Comparison of ENCODE assay signal across 8 cellular contexts in the genomic region with DNA sequence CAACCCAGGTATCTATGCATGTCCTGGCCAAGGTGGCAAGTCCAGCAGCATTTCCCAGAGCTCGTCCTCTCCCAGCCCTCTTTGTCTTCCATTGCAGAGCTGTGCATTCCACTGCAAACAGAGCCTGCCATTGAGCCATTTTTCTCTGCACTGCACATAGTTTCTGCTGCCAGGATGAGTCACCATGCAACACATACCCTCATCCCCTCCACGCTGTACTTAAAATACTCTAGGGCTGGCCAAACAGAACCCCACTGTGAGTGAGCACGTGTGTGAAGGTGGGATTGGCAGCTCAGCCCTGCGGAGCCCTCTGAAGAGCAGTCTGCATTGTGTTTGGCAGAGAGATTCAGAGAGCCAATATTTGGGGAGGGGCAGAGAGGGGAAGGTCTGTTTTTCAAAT. TPM values are rescaled to one million over a fixed set of nuclear protein-coding genes. Genes with fewer than 3 reads are reported as not detected.
A peak's percentile ranks its signal among the peaks of the same experiment; 100 is the strongest.
DNase-seq lines count a peak whose midpoint lies in the region; ATAC-seq and TF ChIP-seq lines count a peak whose summit lies in the region.

No MANE protein-coding gene starts in this region.

- TF ChIP-seq CTCF in HCT116 (IDR thresholded peaks at IDR 0.05 in 2 of 3, conservative IDR thresholded peaks at IDR 0.05 in 1 of 3; ENCODE audit: borderline replicate concordance in 1 of 3, insufficient read depth in 1 of 3, low read depth in 2 of 3, low read length in 2 of 3) (no peak), nephron progenitor cell (IDR thresholded peaks at IDR 0.05) (no peak)

- H3K4me2 ChIP-seq in HCT116 (ENCODE audit: low read length), result peak overlapping the region; percentile 43

- peaks cover 11% of the 10 kb centered on the region for H3K79me2 ChIP-seq in HCT116 (ENCODE audit: insufficient read depth, low read length)

- no peak overlapping the region for H3K27ac Mint-ChIP-seq in nephron progenitor cell
- no peak overlapping the region for H3K27ac Mint-ChIP-seq in activated CD8-positive, alpha-beta memory T cell treated with anti-CD3 and anti-CD28 coated beads, Interleukin-2, amount 10 ng/mL, durations not matched to agents 7 days and 5 days
- no peak overlapping the region for H3K27ac Mint-ChIP-seq in natural killer cell treated with Interleukin-12 subunit alpha and Interleukin-12 subunit beta and Interleukin-15 and Interleukin-18, amount 100 ng/mL, for 72 hours

- no peak for TF ChIP-seq RAD21 in HCT116 (IDR thresholded peaks at IDR 0.05; ENCODE audit: low read depth)

- H3K4me3 Mint-ChIP-seq in nephron progenitor cell, result no peak overlapping the region
- H3K4me3 Mint-ChIP-seq in activated CD8-positive, alpha-beta memory T cell treated with anti-CD3 and anti-CD28 coated beads, Interleukin-2, amount 10 ng/mL, durations not matched to agents 7 days and 5 days, result no peak overlapping the region
- no peak overlapping the region for H3K4me3 Mint-ChIP-seq in natural killer cell treated with Interleukin-12 subunit alpha and Interleukin-12 subunit beta and Interleukin-15 and Interleukin-18, amount 100 ng/mL, for 72 hours

- H3K36me3 ChIP-seq in HCT116 (ENCODE audit: control insufficient read depth in 1 of 2, insufficient read depth in 2 of 2, low read length in 2 of 2), result no peaks in the 10 kb centered on the region
- no peaks in the 10 kb centered on the region for H3K36me3 ChIP-seq in rectal smooth muscle tissue (ENCODE audit: control insufficient read depth, insufficient read depth, low read length)

- H3K36me3 Mint-ChIP-seq in nephron progenitor cell (ENCODE audit: low read depth), result no peaks in the 10 kb centered on the region
- no peaks in the 10 kb centered on the region for H3K36me3 Mint-ChIP-seq in activated CD8-positive, alpha-beta memory T cell treated with anti-CD3 and anti-CD28 coated beads, Interleukin-2, amount 10 ng/mL, durations not matched to agents 7 days and 5 days
- peaks cover 5% of the 10 kb centered on the region for H3K36me3 Mint-ChIP-seq in natural killer cell treated with Interleukin-12 subunit alpha and Interleukin-12 subunit beta and Interleukin-15 and Interleukin-18, amount 100 ng/mL, for 72 hours

- no peaks in the 10 kb centered on the region for H3K27me3 Mint-ChIP-seq in nephron progenitor cell (ENCODE audit: low read depth, poor library complexity)
- peaks cover 14% of the 10 kb centered on the region for H3K27me3 Mint-ChIP-seq in activated CD8-positive, alpha-beta memory T cell treated with anti-CD3 and anti-CD28 coated beads, Interleukin-2, amount 10 ng/mL, durations not matched to agents 7 days and 5 days
- peaks cover 12 to 16% of the 10 kb centered on the region in 2 donors for H3K27me3 Mint-ChIP-seq in natural killer cell treated with Interleukin-12 subunit alpha and Interleukin-12 subunit beta and Interleukin-15 and Interleukin-18, amount 100 ng/mL, for 72 hours

- H3K9ac ChIP-seq in HCT116 (ENCODE audit: low read length) (no peak overlapping the region; the same call in 1 of the 2 replicates), rectal smooth muscle tissue (ENCODE audit: low read length) (no peak overlapping the region)

- H3K9me3 Mint-ChIP-seq in nephron progenitor cell, result no peaks in the 10 kb centered on the region
- H3K9me3 Mint-ChIP-seq in activated CD8-positive, alpha-beta memory T cell treated with anti-CD3 and anti-CD28 coated beads, Interleukin-2, amount 10 ng/mL, durations not matched to agents 7 days and 5 days (ENCODE audit: low read depth), result no peaks in the 10 kb centered on the region
- no peaks in the 10 kb centered on the region for H3K9me3 Mint-ChIP-seq in natural killer cell treated with Interleukin-12 subunit alpha and Interleukin-12 subunit beta and Interleukin-15 and Interleukin-18, amount 100 ng/mL, for 72 hours

- no peaks in the 10 kb centered on the region for H4K20me1 ChIP-seq in HCT116 (ENCODE audit: insufficient read depth)

- H3K9me3 ChIP-seq in HCT116 (ENCODE audit: control insufficient read depth in 1 of 2, insufficient read depth in 1 of 2, low read depth in 1 of 2, low read length in 2 of 2), result no peaks in the 10 kb centered on the region

- H3K27me3 ChIP-seq in HCT116 (ENCODE audit: insufficient read depth, low read length) (no peaks in the 10 kb centered on the region), rectal smooth muscle tissue (ENCODE audit: control insufficient read depth, insufficient read depth, low read length) (no peaks in the 10 kb centered on the region)

- RAD21 ChIA-PET in HCT116 (lab: Charles Lee; ENCODE audit: low non-redundant PET in 1 of 2, low total read pairs in 2 of 2, uncharacterized antibody in 2 of 2, unreplicated experiment in 2 of 2), result no interaction called here

- DNase-seq in HCT116 (ENCODE audit: low read depth, low spot score), result no peak
- DNase-seq in RKO (ENCODE audit: low spot score), result peak; percentile 48
- DNase-seq in fibroblast of the conjunctiva (ENCODE audit: low read depth), result peak; percentile 47
- DNase-seq in nephron progenitor cell, result no peak
- no peak for DNase-seq in activated CD8-positive, alpha-beta memory T cell treated with anti-CD3 and anti-CD28 coated beads, Interleukin-2, amount 10 ng/mL, durations not matched to agents 7 days and 5 days
- no peak for DNase-seq in natural killer cell treated with Interleukin-12 subunit alpha and Interleukin-12 subunit beta and Interleukin-15 and Interleukin-18, amount 100 ng/mL, for 72 hours (ENCODE audit: low spot score)

- BruUV-seq in HCT116 (replicated peaks; lab: Mats Ljungman, UMichigan), result no TSS peak

- no peak overlapping the region for H2AFZ ChIP-seq in HCT116 (ENCODE audit: low read depth, low read length, poor library complexity, severe bottlenecking)

- POLR2A ChIA-PET in HCT116 (lab: Charles Lee), result no interaction called here

- H3K4me3 ChIP-seq in HCT116 (replicated peaks in 1 of 2; ENCODE audit: low read depth in 1 of 2, low read length in 2 of 2) (no peak overlapping the region), rectal smooth muscle tissue (ENCODE audit: low read length) (peak overlapping the region; percentile 51)

- H3K4me1 ChIP-seq in HCT116 (ENCODE audit: control insufficient read depth in 1 of 2, insufficient read depth in 2 of 2, low read length in 2 of 2) (peaks cover 25 to 34% of the 10 kb centered on the region in 2 experiments), rectal smooth muscle tissue (ENCODE audit: control insufficient read depth, insufficient read depth, low read length) (peaks cover 16% of the 10 kb centered on the region)

- H3K4me1 Mint-ChIP-seq in nephron progenitor cell, result peaks cover 16% of the 10 kb centered on the region
- H3K4me1 Mint-ChIP-seq in activated CD8-positive, alpha-beta memory T cell treated with anti-CD3 and anti-CD28 coated beads, Interleukin-2, amount 10 ng/mL, durations not matched to agents 7 days and 5 days, result peaks cover 5% of the 10 kb centered on the region
- peaks cover 10 to 13% of the 10 kb centered on the region in 2 donors for H3K4me1 Mint-ChIP-seq in natural killer cell treated with Interleukin-12 subunit alpha and Interleukin-12 subunit beta and Interleukin-15 and Interleukin-18, amount 100 ng/mL, for 72 hours (ENCODE audit: low read depth in 2 of 2)

- no peaks in the 10 kb centered on the region for H3K9me2 ChIP-seq in HCT116 (ENCODE audit: insufficient read depth)

- ATAC-seq in HCT116 (no peak), HG03135 (IDR thresholded peaks at IDR 0.05; ENCODE audit: unreplicated experiment) (no peak)
- ATAC-seq in activated CD8-positive, alpha-beta memory T cell treated with anti-CD3 and anti-CD28 coated beads, Interleukin-2, amount 10 ng/mL, durations not matched to agents 7 days and 5 days, result no peak
- ATAC-seq in natural killer cell treated with Interleukin-12 subunit alpha and Interleukin-12 subunit beta and Interleukin-15 and Interleukin-18, amount 100 ng/mL, for 72 hours, result no peak

- intact Hi-C loops in HCT116 (cut with micrococcal nuclease), result no loop called here

- no peak for TF ChIP-seq POLR2A in HCT116 (IDR thresholded peaks at IDR 0.05; ENCODE audit: borderline replicate concordance, extremely low read depth, insufficient read depth, insufficient read length)

- no peak overlapping the region for H3K27ac ChIP-seq in HCT116 (ENCODE audit: low read depth, low read length)
- H3K27ac ChIP-seq in rectal smooth muscle tissue (ENCODE audit: low read depth, low read length), result peak overlapping the region; percentile 30

- CTCF ChIA-PET in HCT116 (lab: Charles Lee), result no interaction called here
- CTCF ChIA-PET in activated CD8-positive, alpha-beta memory T cell treated with anti-CD3 and anti-CD28 coated beads, Interleukin-2, amount 10 ng/mL, durations not matched to agents 7 days and 5 days (lab: Charles Lee), result interaction anchor here (1.0 kb wide), 1 partner anchor 246 kb away, joined by 3 read pairs; no protein-coding TSS in a partner anchor

TF ChIP-seq in HCT116, 20 proteins besides CTCF, POLR2A, EP300 and RAD21:
- TF ChIP-seq, protein P1, sequence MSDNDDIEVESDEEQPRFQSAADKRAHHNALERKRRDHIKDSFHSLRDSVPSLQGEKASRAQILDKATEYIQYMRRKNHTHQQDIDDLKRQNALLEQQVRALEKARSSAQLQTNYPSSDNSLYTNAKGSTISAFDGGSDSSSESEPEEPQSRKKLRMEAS (IDR thresholded peaks at IDR 0.05), result peak; percentile 17; the same call in 1 of the 2 replicates
- TF ChIP-seq FOSL1 (IDR thresholded peaks at IDR 0.05; ENCODE audit: low read depth), result peak; percentile 44; the same call in 1 of the 2 replicates
- no peak for TF ChIP-seq YY1 (IDR thresholded peaks at IDR 0.05; ENCODE audit: extremely low read depth, insufficient replicate concordance, low read depth, low read length)

RNA-seq across cellular contexts. Expression of a gene that starts 3.9 kb away (rescaled TPM):
- 48.6 TPM for total RNA-seq in HCT116 (2021; ENCODE audit: unreplicated experiment)
- polyA plus RNA-seq in HCT116 (2012), result 27.1 and 29.1 TPM in 2 replicates
- 1 to 10 TPM; 4.0 to 5.4 TPM for total RNA-seq in activated CD8-positive, alpha-beta memory T cell treated with anti-CD3 and anti-CD28 coated beads, Interleukin-2, amount 10 ng/mL, durations not matched to agents 7 days and 5 days
- 1 to 10 TPM; 1.3 to 2.3 TPM for total RNA-seq in natural killer cell treated with Interleukin-12 subunit alpha and Interleukin-12 subunit beta and Interleukin-15 and Interleukin-18, amount 100 ng/mL, for 72 hours

Comparison
In these comparisons a context has a peak if more than half of its experiments do, and no peak if none do; other contexts are left out.
1. DNase-seq: peak in RKO (single experiment) and fibroblast of the conjunctiva (single experiment); none in HCT116 (single experiment), nephron progenitor cell (single experiment), activated CD8-positive, alpha-beta memory T cell treated with anti-CD3 and anti-CD28 coated beads, Interleukin-2, amount 10 ng/mL, durations not matched to agents 7 days and 5 days (single experiment) and natural killer cell treated with Interleukin-12 subunit alpha and Interleukin-12 subunit beta and Interleukin-15 and Interleukin-18, amount 100 ng/mL, for 72 hours (single experiment).